Comparison of ENCODE assay signal across 1 cellular context in the genomic region with DNA sequence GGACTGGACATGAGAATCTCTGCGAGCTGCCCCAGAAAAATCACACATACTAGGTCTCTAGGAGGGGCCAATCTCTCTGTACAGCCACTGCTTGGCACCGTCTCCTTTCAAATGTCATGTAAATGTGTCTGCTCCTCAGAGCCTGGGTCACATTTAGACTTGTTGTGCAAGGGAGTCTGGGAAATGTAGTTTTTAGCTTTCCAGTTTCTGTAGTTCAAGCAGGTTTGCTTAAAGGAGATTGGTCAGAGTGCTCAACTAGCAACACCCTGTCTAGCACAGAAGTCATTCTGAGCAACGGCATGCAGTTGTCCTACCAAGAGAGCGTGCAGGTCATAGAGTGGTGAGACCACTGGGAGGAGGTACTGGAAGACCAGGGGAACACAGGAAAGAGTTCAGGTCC.
TF ChIP-seq lines count a peak whose summit lies in the region.

No MANE protein-coding gene starts in this region.

TF ChIP-seq in WTC11, 78 proteins besides CTCF, POLR2A, EP300 and RAD21:
- no peak for TF ChIP-seq FOXJ3 (CRISPR knock-in tag; IDR thresholded peaks at IDR 0.05; ENCODE audit: borderline replicate concordance)
- TF ChIP-seq TP53 (CRISPR knock-in tag; IDR thresholded peaks at IDR 0.05), result no peak
- TF ChIP-seq TCF7 (CRISPR knock-in tag; IDR thresholded peaks at IDR 0.05; ENCODE audit: low read depth), result no peak
- no peak for TF ChIP-seq NR3C1 (CRISPR knock-in tag; conservative IDR thresholded peaks at IDR 0.05; ENCODE audit: low read depth)
- TF ChIP-seq, protein P1, sequence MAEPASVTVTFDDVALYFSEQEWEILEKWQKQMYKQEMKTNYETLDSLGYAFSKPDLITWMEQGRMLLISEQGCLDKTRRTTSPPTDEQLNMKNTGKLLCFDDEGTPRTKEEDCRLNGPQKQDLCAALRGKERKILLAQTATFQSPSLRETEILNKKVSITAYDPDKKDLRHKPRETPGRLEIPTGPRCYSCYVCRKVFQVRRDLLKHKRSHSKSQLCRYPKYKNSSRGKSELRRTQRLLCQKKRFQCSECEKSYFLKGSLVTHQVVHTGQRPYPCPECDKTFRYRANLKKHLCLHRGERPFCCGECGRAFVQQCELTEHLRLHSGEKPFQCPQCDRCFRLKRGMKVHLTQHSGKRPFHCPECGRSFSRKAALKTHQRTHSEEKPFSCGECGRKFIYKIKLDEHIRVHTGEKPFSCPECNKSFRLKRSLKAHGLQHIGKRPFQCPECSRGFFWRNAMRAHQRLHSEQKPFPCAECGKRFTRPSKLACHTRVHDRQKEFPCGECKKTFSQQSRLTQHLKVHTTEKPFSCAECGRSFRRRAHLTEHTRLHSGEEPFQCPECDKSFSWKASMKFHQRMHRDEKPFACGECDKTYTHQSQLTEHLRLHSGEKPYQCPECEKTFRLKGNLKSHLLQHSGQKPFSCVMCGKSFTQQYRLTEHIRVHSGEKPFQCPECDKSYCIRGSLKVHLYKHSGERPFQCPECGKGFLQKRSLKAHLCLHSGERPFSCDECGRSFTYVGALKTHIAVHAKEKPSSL (CRISPR knock-in tag; conservative IDR thresholded peaks at IDR 0.05), result no peak
